Comparison of ENCODE assay signal across 15 cellular contexts in genomic region chr3:27228805-27229204, GRCh38.
DNase-seq lines count a peak whose midpoint lies in the region; ATAC-seq and TF ChIP-seq lines count a peak whose summit lies in the region.
"Had no signal": no experiment of that assay in that cellular context is flagged by ENCODE, and none has a peak within 500 bp of the region (broad histone marks: within the 10 kb centered on the region; RNA-seq: fewer than 3 reads in every experiment).

No MANE protein-coding gene starts in this region.

- ATAC-seq in GM21786 (IDR thresholded peaks at IDR 0.05; ENCODE audit: unreplicated experiment) (peak; percentile 48), HG03442 (IDR thresholded peaks at IDR 0.05; ENCODE audit: unreplicated experiment) (no peak)
- ATAC-seq: effector memory CD8-positive, alpha-beta T cell; stimulated activated naive CD8-positive, alpha-beta T cell treated with anti-CD3 and anti-CD28 coated beads, Interleukin-15, Interleukin-2, amounts not matched to agents 100 U/mL and 50 U/mL, for 24 hours had no signal

- peaks cover 18% of the 10 kb centered on the region for H3K9me3 Mint-ChIP-seq in activated T-helper 2 cell treated with anti-CD3 and anti-CD28 coated beads, Interferon-gamma antibody, Interleukin-2, Interleukin-4, amounts not matched to agents 10 μg/mL and 5 μg/mL and 100 μg/mL, durations not matched to agents 14 hours and 24 hours and 36 hours

- intact Hi-C loops in activated T-helper 2 cell treated with anti-CD3 and anti-CD28 coated beads, Interferon-gamma antibody, Interleukin-2, Interleukin-4, amounts not matched to agents 10 μg/mL and 5 μg/mL and 100 μg/mL, durations not matched to agents 14 hours and 24 hours and 36 hours (cut with micrococcal nuclease) = loop anchor here (10.0 kb wide), 1 partner anchor 56 kb away; no protein-coding TSS in a partner anchor

- no peaks in the 10 kb centered on the region for H3K27me3 Mint-ChIP-seq in activated T-helper 2 cell treated with anti-CD3 and anti-CD28 coated beads, Interferon-gamma antibody, Interleukin-2, Interleukin-4, amounts not matched to agents 10 μg/mL and 5 μg/mL and 100 μg/mL, durations not matched to agents 14 hours and 24 hours and 36 hours (ENCODE audit: low read depth)

- no peak overlapping the region for H3K27ac Mint-ChIP-seq in activated T-helper 2 cell treated with anti-CD3 and anti-CD28 coated beads, Interferon-gamma antibody, Interleukin-2, Interleukin-4, amounts not matched to agents 10 μg/mL and 5 μg/mL and 100 μg/mL, durations not matched to agents 14 hours and 24 hours and 36 hours
- H3K27ac Mint-ChIP-seq: effector memory CD8-positive, alpha-beta T cell had no signal

- H3K4me1 Mint-ChIP-seq in activated T-helper 2 cell treated with anti-CD3 and anti-CD28 coated beads, Interferon-gamma antibody, Interleukin-2, Interleukin-4, amounts not matched to agents 10 μg/mL and 5 μg/mL and 100 μg/mL, durations not matched to agents 14 hours and 24 hours and 36 hours (ENCODE audit: low read depth) = no peaks in the 10 kb centered on the region

- no peak overlapping the region for H3K4me3 Mint-ChIP-seq in activated T-helper 2 cell treated with anti-CD3 and anti-CD28 coated beads, Interferon-gamma antibody, Interleukin-2, Interleukin-4, amounts not matched to agents 10 μg/mL and 5 μg/mL and 100 μg/mL, durations not matched to agents 14 hours and 24 hours and 36 hours (ENCODE audit: low read depth)
- H3K4me3 Mint-ChIP-seq: effector memory CD8-positive, alpha-beta T cell had no signal

- H3K4me3 ChIP-seq in epithelial cell of esophagus (ENCODE audit: low read length) (no peak overlapping the region), coronary artery (no peak overlapping the region)
- H3K4me3 ChIP-seq: hepatocyte had no signal

- H3K27ac ChIP-seq in coronary artery = no peak overlapping the region
- H3K27ac ChIP-seq: hepatocyte had no signal

- TF ChIP-seq CTCF in LNCAP (IDR thresholded peaks at IDR 0.05) (peak; percentile 31; the same call in 1 of the 2 replicates), epithelial cell of esophagus (IDR thresholded peaks at IDR 0.05; ENCODE audit: insufficient read depth, low read depth, low read length, missing control alignments) (peak; percentile 6), coronary artery (IDR thresholded peaks at IDR 0.05) (no peak)

- H3K36me3 Mint-ChIP-seq in activated T-helper 2 cell treated with anti-CD3 and anti-CD28 coated beads, Interferon-gamma antibody, Interleukin-2, Interleukin-4, amounts not matched to agents 10 μg/mL and 5 μg/mL and 100 μg/mL, durations not matched to agents 14 hours and 24 hours and 36 hours (ENCODE audit: low read depth) = no peaks in the 10 kb centered on the region

- DNase-seq in ELF-1 (ENCODE audit: low read depth, low spot score) (peak; percentile 30), epithelial cell of esophagus (ENCODE audit: low read depth) (peak; percentile 5), LoVo (ENCODE audit: low spot score) (no peak), coronary artery (ENCODE audit: low spot score) (no peak)
- no peak for DNase-seq in activated T-helper 2 cell treated with anti-CD3 and anti-CD28 coated beads, Interferon-gamma antibody, Interleukin-2, Interleukin-4, amounts not matched to agents 10 μg/mL and 5 μg/mL and 100 μg/mL, durations not matched to agents 14 hours and 24 hours and 36 hours (ENCODE audit: low spot score)
- DNase-seq: activated T-cell treated with anti-CD3 and anti-CD28 coated beads for 4 hours; effector memory CD8-positive, alpha-beta T cell; NCI-H345; posterior cingulate gyrus; stimulated activated CD4-positive, alpha-beta T cell treated with anti-CD3 and anti-CD28 coated beads, Interleukin-4, amount 100 ng/mL, for 1 hour; stimulated activated naive CD8-positive, alpha-beta T cell treated with anti-CD3 and anti-CD28 coated beads, Interleukin-15, Interleukin-2, amounts not matched to agents 100 U/mL and 50 U/mL, for 24 hours had no signal

Comparison
In these comparisons a context has a peak if more than half of its experiments do, and no peak if none do; other contexts are left out.
1. DNase-seq: peak in ELF-1 (single experiment) and epithelial cell of esophagus (single experiment); none in activated T-helper 2 cell treated with anti-CD3 and anti-CD28 coated beads, Interferon-gamma antibody, Interleukin-2, Interleukin-4, amounts not matched to agents 10 μg/mL and 5 μg/mL and 100 μg/mL, durations not matched to agents 14 hours and 24 hours and 36 hours (single experiment), LoVo (single experiment) and coronary artery (single experiment).